Comparison of ENCODE assay signal across 33 cellular contexts in genomic region chr11:1177771-1178090, GRCh38. TPM values are rescaled to one million over a fixed set of nuclear protein-coding genes. Genes with fewer than 3 reads are reported as not detected.
"Had no signal": no experiment of that assay in that cellular context is flagged by ENCODE, and none has a peak within 500 bp of the region (broad histone marks: within the 10 kb centered on the region; RNA-seq: fewer than 3 reads in every experiment).

No MANE protein-coding gene starts in this region.

- FAIRE-seq: endometrium, islet of Langerhans, keratinocyte had no signal

- H3K9me3 ChIP-seq: colonic mucosa, esophagus squamous epithelium, gastrocnemius medialis, heart right ventricle, lower lobe of right lung, mucosa of descending colon had no signal

- H3K9me3 Mint-ChIP-seq: effector memory CD8-positive, alpha-beta T cell had no signal

- H3K4me3 Mint-ChIP-seq: dendritic cell treated with granulocyte-macrophage colony-stimulating factor and Interleukin-4, amounts not matched to agents 40 ng/mL and 50 ng/mL, for 4 days; effector memory CD8-positive, alpha-beta T cell; endodermal cell; mesothelial cell of epicardium; naive B cell had no signal

- H3K27me3 ChIP-seq: colonic mucosa, gastrocnemius medialis had no signal

- H3K27ac ChIP-seq: colonic mucosa, epithelial cell of prostate, esophagus squamous epithelium, gastrocnemius medialis, heart right ventricle, lower lobe of right lung had no signal

- H3K36me3 ChIP-seq: colonic mucosa, esophagus squamous epithelium, gastrocnemius medialis, heart right ventricle, lower lobe of right lung had no signal

- H3K4me1 Mint-ChIP-seq: endodermal cell, mesothelial cell of epicardium had no signal

- H3K36me3 Mint-ChIP-seq: mesothelial cell of epicardium, naive B cell had no signal

- DNase-seq: colonic mucosa; cortex of kidney; effector CD8-positive, alpha-beta T cell; effector memory CD8-positive, alpha-beta T cell; endodermal cell; erythroblast; esophagus squamous epithelium; foreskin fibroblast; foreskin melanocyte; gastrocnemius medialis; head of caudate nucleus; hippocampal formation; kidney glomerular epithelial cell; left colon; mesenchymal stem cell; naive B cell had no signal

- H3K4me1 ChIP-seq: colonic mucosa, esophagus squamous epithelium, gastrocnemius medialis, heart right ventricle, lower lobe of right lung had no signal

- H3K27ac Mint-ChIP-seq: dendritic cell treated with granulocyte-macrophage colony-stimulating factor and Interleukin-4, amounts not matched to agents 40 ng/mL and 50 ng/mL, for 4 days; effector memory CD8-positive, alpha-beta T cell; endodermal cell; mesothelial cell of epicardium; naive B cell had no signal

- ATAC-seq: effector memory CD8-positive, alpha-beta T cell; esophagus mucosa; gastrocnemius medialis; heart right ventricle; left colon; left lobe of liver; left ventricle myocardium superior; lower lobe of right lung; mucosa of descending colon had no signal

- H3K4me3 ChIP-seq: colonic mucosa, esophagus squamous epithelium, gastrocnemius medialis, heart right ventricle, lower lobe of right lung, mucosa of descending colon had no signal

- H3K27me3 Mint-ChIP-seq: dendritic cell treated with granulocyte-macrophage colony-stimulating factor and Interleukin-4, amounts not matched to agents 40 ng/mL and 50 ng/mL, for 4 days; effector memory CD8-positive, alpha-beta T cell; naive B cell had no signal

RNA-seq across cellular contexts. Expression of gene MUC5AC, which starts 20.0 kb away (rescaled TPM):
- total RNA-seq: dermis microvascular lymphatic vessel endothelial cell, endodermal cell, esophagus mucosa, gastrocnemius medialis, glomerular endothelial cell, heart right ventricle, left ventricle myocardium superior, lung microvascular endothelial cell, mesenteric fat pad, mesothelial cell of epicardium, myocyte had no signal
- polyA plus RNA-seq: heart right ventricle, keratinocyte had no signal

RNA-seq across cellular contexts. Expression of gene MUC5B, which starts 45.1 kb away (rescaled TPM):
- total RNA-seq: dermis microvascular lymphatic vessel endothelial cell, endodermal cell, glomerular endothelial cell, heart right ventricle, left ventricle myocardium superior, lung microvascular endothelial cell, mesenteric fat pad, mesothelial cell of epicardium, myocyte had no signal
- polyA plus RNA-seq: heart right ventricle, keratinocyte had no signal
